ENCODE assay signal across 4 cellular contexts in the genomic region with DNA sequence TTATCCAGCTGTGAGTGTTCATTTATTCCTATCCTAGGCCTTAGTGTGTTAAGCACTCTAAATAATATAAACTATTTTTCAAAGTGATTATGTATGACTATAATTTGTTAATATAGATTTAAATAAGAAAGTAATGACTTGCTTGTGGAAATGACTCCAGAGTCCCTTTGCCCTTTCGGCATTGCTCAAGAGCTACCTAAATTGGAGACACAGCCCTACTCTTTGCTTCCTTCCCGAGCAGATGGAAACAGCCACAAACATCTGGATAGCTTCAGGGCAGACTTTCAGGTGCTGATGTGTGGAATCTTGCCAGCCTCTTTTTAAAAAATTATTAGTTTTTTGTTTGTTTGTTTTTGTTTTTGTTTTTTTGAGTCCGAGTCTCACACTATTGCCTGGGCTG.
"Had no signal": no experiment of that assay in that cellular context is flagged by ENCODE, and none has a peak within 500 bp of the region (broad histone marks: within the 10 kb centered on the region; RNA-seq: fewer than 3 reads in every experiment).

No MANE protein-coding gene starts in this region.

- H3K27ac Mint-ChIP-seq: GM23338, IgD-negative memory B cell had no signal

- H3K9me3 Mint-ChIP-seq: GM23338, H9, IgD-negative memory B cell had no signal

- H3K4me3 Mint-ChIP-seq: GM23338, H9, IgD-negative memory B cell had no signal

- H3K4me1 Mint-ChIP-seq: IgD-negative memory B cell had no signal

- DNase-seq: HCEC 1CT had no signal

- H3K4me3 ChIP-seq: GM23338 had no signal

- H3K36me3 Mint-ChIP-seq: IgD-negative memory B cell had no signal
